Comparison of ENCODE assay signal across 1 cellular context in the genomic region with DNA sequence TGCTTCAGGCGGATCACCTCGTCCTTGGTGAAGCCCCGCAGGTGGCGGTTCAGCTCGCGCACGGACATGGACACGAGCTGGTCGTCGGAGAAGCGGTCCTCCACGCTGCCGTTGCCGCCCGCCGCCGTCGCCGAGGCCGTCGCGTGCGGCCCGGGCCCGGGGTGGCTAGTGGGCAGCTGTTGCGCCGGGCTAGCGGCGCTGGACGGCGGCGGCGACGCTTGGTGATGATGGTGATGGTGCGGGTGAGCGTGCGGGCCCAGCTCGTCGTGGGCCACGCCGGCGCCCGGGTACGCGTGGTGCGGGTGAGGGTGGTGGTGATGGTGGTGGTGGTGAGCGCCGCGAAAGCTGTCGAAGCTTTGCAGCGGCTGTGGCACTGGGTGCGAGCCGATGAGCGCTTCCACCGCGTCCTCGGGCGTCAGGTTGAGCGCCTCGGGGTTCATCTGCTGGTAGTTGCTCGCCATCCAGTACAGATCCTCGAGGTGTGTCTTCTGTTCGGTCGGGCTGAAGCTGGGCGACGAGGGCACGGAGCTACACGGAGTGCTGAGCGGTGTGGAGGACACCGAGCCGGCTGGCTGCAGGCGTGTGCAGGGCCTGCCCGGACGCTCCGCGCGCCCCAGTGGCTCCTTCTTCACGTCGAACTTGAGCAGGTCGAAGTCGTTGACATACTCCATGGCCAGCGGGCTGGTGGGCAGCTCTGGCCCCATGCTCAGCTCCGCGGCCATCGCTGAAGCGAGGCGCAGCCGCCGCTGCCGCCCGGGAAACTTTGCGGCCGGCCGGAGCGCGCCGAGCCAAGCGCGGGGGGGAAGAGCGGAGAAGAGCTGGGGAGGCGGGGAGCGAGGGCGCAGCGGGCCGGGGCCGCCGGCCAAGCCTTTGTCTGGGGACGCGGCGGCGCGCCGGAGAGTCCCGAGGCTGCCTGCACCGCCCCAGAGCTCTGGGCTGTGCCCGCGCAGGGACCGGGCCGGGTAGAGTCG.
TF ChIP-seq lines count a peak whose summit lies in the region.

No MANE protein-coding gene starts in this region.

TF ChIP-seq in H1, 55 proteins besides CTCF, POLR2A, EP300 and RAD21:
- TF ChIP-seq PHF8 (conservative IDR thresholded peaks at IDR 0.05; ENCODE audit: low read depth, low read length): peak; percentile 30; the same call in 1 of the 2 replicates
- TF ChIP-seq CREB1 (IDR thresholded peaks at IDR 0.05): peak; percentile 10; the same call in 1 of the 2 replicates
- peak; percentile 48 for TF ChIP-seq KDM4A (IDR thresholded peaks at IDR 0.05; ENCODE audit: low read depth, low read length, severe bottlenecking)
- TF ChIP-seq KDM5A (IDR thresholded peaks at IDR 0.05; ENCODE audit: low read length): no peak
- no peak for TF ChIP-seq SIX5 (IDR thresholded peaks at IDR 0.05; ENCODE audit: low read depth, low read length)
- 0 out of 2 replicates have a peak, but pooled peaks have one; percentile 25 for TF ChIP-seq GABPA (IDR thresholded peaks at IDR 0.05; ENCODE audit: borderline replicate concordance, insufficient read depth, low read length)
- TF ChIP-seq, protein P1, sequence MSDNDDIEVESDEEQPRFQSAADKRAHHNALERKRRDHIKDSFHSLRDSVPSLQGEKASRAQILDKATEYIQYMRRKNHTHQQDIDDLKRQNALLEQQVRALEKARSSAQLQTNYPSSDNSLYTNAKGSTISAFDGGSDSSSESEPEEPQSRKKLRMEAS (IDR thresholded peaks at IDR 0.05): 0 out of 2 replicates have a peak, but pooled peaks have one; percentile 6
- peak; percentile 59 for TF ChIP-seq ASH2L (IDR thresholded peaks at IDR 0.05; ENCODE audit: low read length)
- peak; percentile 98 for TF ChIP-seq EZH2 (IDR thresholded peaks at IDR 0.05; ENCODE audit: low read depth, low read length, severe bottlenecking)
- no peak for TF ChIP-seq SP4 (IDR thresholded peaks at IDR 0.05; ENCODE audit: low read length)
- TF ChIP-seq RNF2 (IDR thresholded peaks at IDR 0.05; ENCODE audit: borderline replicate concordance, low read depth, low read length, missing control alignments, poor library complexity, severe bottlenecking): peak; percentile 94
- peak; percentile 99 for TF ChIP-seq SUZ12 (IDR thresholded peaks at IDR 0.05; ENCODE audit: low read length)
